In genomic region chr9:32698706-32699277, GRCh38 we compare ENCODE assay signal across 24 cellular contexts.
DNase-seq lines count a peak whose midpoint lies in the region; ATAC-seq and TF ChIP-seq lines count a peak whose summit lies in the region.
"Had no signal": no experiment of that assay in that cellular context is flagged by ENCODE, and none has a peak within 500 bp of the region (broad histone marks: within the 10 kb centered on the region; RNA-seq: fewer than 3 reads in every experiment).

No MANE protein-coding gene starts in this region.

- CTCF ChIA-PET in Calu3 (lab: Charles Lee): no interaction called here
- CTCF ChIA-PET in PC-3 (lab: Charles Lee): no interaction called here

- BruUV-seq in Calu3 (replicated peaks; lab: Mats Ljungman, UMichigan) (no TSS peak), PC-3 (replicated peaks; lab: Mats Ljungman, UMichigan) (no TSS peak)

- peaks cover 48% of the 10 kb centered on the region for H3K4me1 ChIP-seq in PC-3 (ENCODE audit: insufficient read depth, low read length)

- no peaks in the 10 kb centered on the region for H3K9me3 ChIP-seq in PC-3 (ENCODE audit: low read length)

- no peaks in the 10 kb centered on the region for H3K9me2 ChIP-seq in PC-3 (replicated peaks; ENCODE audit: low read length)

- POLR2A ChIA-PET in PC-3 (lab: Charles Lee; ENCODE audit: unreplicated experiment): interaction anchor here (0.6 kb wide), 1 partner anchor 55 kb away, joined by 4 read pairs; no protein-coding TSS in a partner anchor

- DNase-seq in Calu3 (peak; percentile 30), PC-3 (peak; percentile 81), astrocyte of the hippocampus (ENCODE audit: low read depth, low spot score) (peak; percentile 31), kidney epithelial cell (ENCODE audit: low read depth) (peak; percentile 14), COLO829 (ENCODE audit: low spot score) (no peak)
- DNase-seq: 8988T; CD8-positive, alpha-beta T cell; GDM1; H7; HFFc6; KG1; NCI-H1105; NCI-H1694; NCI-H2081 treated with DMSO at 0.1 percent for 48 hours; NCI-H446 treated with DMSO at 0.1 percent for 48 hours; NCI-H526 treated with DMSO at 0.1 percent for 48 hours; OCI-M1; RPMI8226; SIG-M5; T-cell had no signal

- no peak for TF ChIP-seq CTCF in Calu3 (IDR thresholded peaks at IDR 0.05; ENCODE audit: unreplicated experiment)
- TF ChIP-seq CTCF in PC-3 (conservative IDR thresholded peaks at IDR 0.05; ENCODE audit: low read depth, low read length): no peak
- no peak for TF ChIP-seq CTCF in kidney epithelial cell (IDR thresholded peaks at IDR 0.05; ENCODE audit: insufficient read depth, low read length, poor library complexity, severe bottlenecking)

- H3K4me3 Mint-ChIP-seq in Calu3 (ENCODE audit: low read depth, unreplicated experiment): peak overlapping the region; percentile 24
- H3K4me3 Mint-ChIP-seq: CD8-positive, alpha-beta T cell; HFFc6; T-cell had no signal

- peak overlapping the region; percentile 96 for H3K27ac ChIP-seq in PC-3 (ENCODE audit: low read length)
- H3K27ac ChIP-seq: BLaER1 treated with 17β-estradiol and CSF1 and Interleukin-3, amounts not matched to agents 10 nM and 100 nM had no signal

- no peaks in the 10 kb centered on the region for H3K36me3 Mint-ChIP-seq in Calu3 (ENCODE audit: insufficient read depth, unreplicated experiment)
- H3K36me3 Mint-ChIP-seq: CD8-positive, alpha-beta T cell; T-cell had no signal

- H3K4me3 ChIP-seq in PC-3 (ENCODE audit: low read length): peak overlapping the region; percentile 40; the same call in 1 of the 2 replicates
- H3K4me3 ChIP-seq in kidney epithelial cell (ENCODE audit: low read depth, low read length): no peak overlapping the region
- H3K4me3 ChIP-seq: BLaER1 treated with 17β-estradiol and CSF1 and Interleukin-3, amounts not matched to agents 10 nM and 100 nM had no signal

- H3K79me2 ChIP-seq in PC-3 (ENCODE audit: low read length): no peaks in the 10 kb centered on the region

- no peaks in the 10 kb centered on the region for H3K9me3 Mint-ChIP-seq in Calu3 (ENCODE audit: low read depth, unreplicated experiment)
- H3K9me3 Mint-ChIP-seq: CD8-positive, alpha-beta T cell; HFFc6; T-cell had no signal

- H3K27ac Mint-ChIP-seq in Calu3 (ENCODE audit: unreplicated experiment): no peak overlapping the region
- H3K27ac Mint-ChIP-seq: CD8-positive, alpha-beta T cell; HFFc6; T-cell had no signal

- peak; percentile 62 for ATAC-seq in PC-3
- ATAC-seq in GM18505 (IDR thresholded peaks at IDR 0.05; ENCODE audit: unreplicated experiment): no peak
- no peak for ATAC-seq in GM18517 (IDR thresholded peaks at IDR 0.05; ENCODE audit: unreplicated experiment)
- ATAC-seq: CD8-positive, alpha-beta T cell; SK-N-SH treated with all-trans-retinoic acid at 6 μM for 48 hours; T-cell had no signal

- H3K36me3 ChIP-seq in PC-3 (ENCODE audit: low read depth, low read length) (no peaks in the 10 kb centered on the region), kidney epithelial cell (ENCODE audit: control insufficient read depth, insufficient read depth, low read length) (no peaks in the 10 kb centered on the region)
- H3K36me3 ChIP-seq: BLaER1 treated with 17β-estradiol and CSF1 and Interleukin-3, amounts not matched to agents 10 nM and 100 nM had no signal

- peak overlapping the region; percentile 78 for H3K9ac ChIP-seq in PC-3 (ENCODE audit: low read length)
- H3K9ac ChIP-seq: BLaER1 treated with 17β-estradiol and CSF1 and Interleukin-3, amounts not matched to agents 10 nM and 100 nM had no signal

- intact Hi-C loops in Calu3 (cut with micrococcal nuclease; ENCODE audit: unreplicated experiment): no loop called here
- intact Hi-C loops in PC-3 (cut with micrococcal nuclease): no loop called here

- H3K27me3 ChIP-seq in PC-3 (ENCODE audit: low read length) (no peaks in the 10 kb centered on the region), kidney epithelial cell (ENCODE audit: control insufficient read depth, insufficient read depth, low read length) (no peaks in the 10 kb centered on the region)

- TF ChIP-seq POLR2A in GM18505 (IDR thresholded peaks at IDR 0.05; ENCODE audit: borderline replicate concordance, extremely low read depth, insufficient read depth, insufficient read length): no peak

- H4K20me1 ChIP-seq in PC-3 (ENCODE audit: low read length): no peaks in the 10 kb centered on the region
- H4K20me1 ChIP-seq: BLaER1 treated with 17β-estradiol and CSF1 and Interleukin-3, amounts not matched to agents 10 nM and 100 nM had no signal

- H3K4me1 Mint-ChIP-seq in Calu3 (ENCODE audit: low read depth, unreplicated experiment): peaks cover 27% of the 10 kb centered on the region
- H3K4me1 Mint-ChIP-seq: T-cell had no signal

- peak overlapping the region; percentile 70 for H3K4me2 ChIP-seq in PC-3 (ENCODE audit: low read length)
- H3K4me2 ChIP-seq: BLaER1 treated with 17β-estradiol and CSF1 and Interleukin-3, amounts not matched to agents 10 nM and 100 nM had no signal

- no peak overlapping the region for H2AFZ ChIP-seq in PC-3 (ENCODE audit: low read length)

- H3F3A ChIP-seq in PC-3 (ENCODE audit: low read length, unreplicated experiment): no peaks in the 10 kb centered on the region

- no peaks in the 10 kb centered on the region for H3K27me3 Mint-ChIP-seq in Calu3 (ENCODE audit: unreplicated experiment)
